In the genomic region with DNA sequence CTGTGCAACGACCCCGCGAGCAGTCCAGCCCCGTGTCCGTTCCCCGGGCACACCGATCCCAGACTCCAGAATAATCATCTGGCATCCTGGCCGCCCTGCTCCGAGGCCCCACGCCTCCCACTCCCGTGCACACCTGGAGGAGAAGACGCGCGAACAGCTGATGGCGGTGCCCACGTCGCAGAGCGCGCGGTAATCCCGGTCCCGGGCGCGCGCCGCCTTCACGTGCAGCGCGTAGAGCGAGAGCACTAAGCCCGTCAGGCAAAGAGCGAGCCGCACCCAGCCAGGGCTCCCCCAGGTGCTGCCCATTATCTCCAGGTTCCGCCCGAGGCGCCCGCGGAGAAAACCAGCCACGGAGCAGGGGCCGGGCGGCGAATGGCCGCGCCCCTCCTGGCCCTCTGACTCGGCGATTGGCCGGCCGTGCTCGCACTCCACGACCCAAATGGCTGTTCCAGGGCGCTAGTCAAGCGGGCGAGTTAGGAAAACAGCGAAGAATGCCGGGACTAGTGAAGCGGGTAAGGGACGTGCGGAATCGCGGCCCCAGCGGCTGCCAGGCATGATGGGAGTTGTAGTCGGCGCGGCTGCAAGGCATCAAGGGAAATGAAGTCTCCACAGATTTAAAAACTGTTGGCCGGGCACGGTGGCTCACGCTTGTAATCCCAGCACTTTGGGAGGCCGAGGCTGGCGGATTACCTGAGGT, we compare ENCODE assay signal across 1 cellular context.
TF ChIP-seq lines count a peak whose summit lies in the region.

A gene (minus strand): TSS at position 374 of the 697 bp plus-strand sequence. CDS start 68 bp downstream, at position 306.

TF ChIP-seq in K562, 482 proteins besides CTCF, POLR2A, EP300 and RAD21 (continued from another document and continues in another):
- TF ChIP-seq, protein P1, sequence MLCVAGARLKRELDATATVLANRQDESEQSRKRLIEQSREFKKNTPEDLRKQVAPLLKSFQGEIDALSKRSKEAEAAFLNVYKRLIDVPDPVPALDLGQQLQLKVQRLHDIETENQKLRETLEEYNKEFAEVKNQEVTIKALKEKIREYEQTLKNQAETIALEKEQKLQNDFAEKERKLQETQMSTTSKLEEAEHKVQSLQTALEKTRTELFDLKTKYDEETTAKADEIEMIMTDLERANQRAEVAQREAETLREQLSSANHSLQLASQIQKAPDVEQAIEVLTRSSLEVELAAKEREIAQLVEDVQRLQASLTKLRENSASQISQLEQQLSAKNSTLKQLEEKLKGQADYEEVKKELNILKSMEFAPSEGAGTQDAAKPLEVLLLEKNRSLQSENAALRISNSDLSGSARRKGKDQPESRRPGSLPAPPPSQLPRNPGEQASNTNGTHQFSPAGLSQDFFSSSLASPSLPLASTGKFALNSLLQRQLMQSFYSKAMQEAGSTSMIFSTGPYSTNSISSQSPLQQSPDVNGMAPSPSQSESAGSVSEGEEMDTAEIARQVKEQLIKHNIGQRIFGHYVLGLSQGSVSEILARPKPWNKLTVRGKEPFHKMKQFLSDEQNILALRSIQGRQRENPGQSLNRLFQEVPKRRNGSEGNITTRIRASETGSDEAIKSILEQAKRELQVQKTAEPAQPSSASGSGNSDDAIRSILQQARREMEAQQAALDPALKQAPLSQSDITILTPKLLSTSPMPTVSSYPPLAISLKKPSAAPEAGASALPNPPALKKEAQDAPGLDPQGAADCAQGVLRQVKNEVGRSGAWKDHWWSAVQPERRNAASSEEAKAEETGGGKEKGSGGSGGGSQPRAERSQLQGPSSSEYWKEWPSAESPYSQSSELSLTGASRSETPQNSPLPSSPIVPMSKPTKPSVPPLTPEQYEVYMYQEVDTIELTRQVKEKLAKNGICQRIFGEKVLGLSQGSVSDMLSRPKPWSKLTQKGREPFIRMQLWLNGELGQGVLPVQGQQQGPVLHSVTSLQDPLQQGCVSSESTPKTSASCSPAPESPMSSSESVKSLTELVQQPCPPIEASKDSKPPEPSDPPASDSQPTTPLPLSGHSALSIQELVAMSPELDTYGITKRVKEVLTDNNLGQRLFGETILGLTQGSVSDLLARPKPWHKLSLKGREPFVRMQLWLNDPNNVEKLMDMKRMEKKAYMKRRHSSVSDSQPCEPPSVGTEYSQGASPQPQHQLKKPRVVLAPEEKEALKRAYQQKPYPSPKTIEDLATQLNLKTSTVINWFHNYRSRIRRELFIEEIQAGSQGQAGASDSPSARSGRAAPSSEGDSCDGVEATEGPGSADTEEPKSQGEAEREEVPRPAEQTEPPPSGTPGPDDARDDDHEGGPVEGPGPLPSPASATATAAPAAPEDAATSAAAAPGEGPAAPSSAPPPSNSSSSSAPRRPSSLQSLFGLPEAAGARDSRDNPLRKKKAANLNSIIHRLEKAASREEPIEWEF (CRISPR knock-in tag; IDR thresholded peaks at IDR 0.05): no peak
- no peak for TF ChIP-seq NR4A1 (CRISPR knock-in tag; IDR thresholded peaks at IDR 0.05)
- TF ChIP-seq NR4A1 (tag; IDR thresholded peaks at IDR 0.05): no peak
- TF ChIP-seq RCOR1 (IDR thresholded peaks at IDR 0.05; ENCODE audit: borderline replicate concordance in 1 of 2, low read depth in 2 of 2, low read length in 2 of 2): peak in 1 of 2 experiments; percentile 46; a peak in 1 of 4 replicates
- peak; percentile 65 for TF ChIP-seq GABPA (tag; conservative IDR thresholded peaks at IDR 0.05; ENCODE audit: low read depth)
- TF ChIP-seq ZZZ3 (IDR thresholded peaks at IDR 0.05): no peak
- no peak for TF ChIP-seq KDM4B (IDR thresholded peaks at IDR 0.05; ENCODE audit: borderline replicate concordance in 2 of 2, low read depth in 1 of 2)
- TF ChIP-seq NCOA6 (IDR thresholded peaks at IDR 0.05): no peak
- no peak for TF ChIP-seq JUNB (CRISPR knock-in tag; conservative IDR thresholded peaks at IDR 0.05)
- TF ChIP-seq MCM7 (IDR thresholded peaks at IDR 0.05): no peak
- TF ChIP-seq ZNF764 (CRISPR knock-in tag; IDR thresholded peaks at IDR 0.05; ENCODE audit: low read depth): no peak
- TF ChIP-seq, protein P2, sequence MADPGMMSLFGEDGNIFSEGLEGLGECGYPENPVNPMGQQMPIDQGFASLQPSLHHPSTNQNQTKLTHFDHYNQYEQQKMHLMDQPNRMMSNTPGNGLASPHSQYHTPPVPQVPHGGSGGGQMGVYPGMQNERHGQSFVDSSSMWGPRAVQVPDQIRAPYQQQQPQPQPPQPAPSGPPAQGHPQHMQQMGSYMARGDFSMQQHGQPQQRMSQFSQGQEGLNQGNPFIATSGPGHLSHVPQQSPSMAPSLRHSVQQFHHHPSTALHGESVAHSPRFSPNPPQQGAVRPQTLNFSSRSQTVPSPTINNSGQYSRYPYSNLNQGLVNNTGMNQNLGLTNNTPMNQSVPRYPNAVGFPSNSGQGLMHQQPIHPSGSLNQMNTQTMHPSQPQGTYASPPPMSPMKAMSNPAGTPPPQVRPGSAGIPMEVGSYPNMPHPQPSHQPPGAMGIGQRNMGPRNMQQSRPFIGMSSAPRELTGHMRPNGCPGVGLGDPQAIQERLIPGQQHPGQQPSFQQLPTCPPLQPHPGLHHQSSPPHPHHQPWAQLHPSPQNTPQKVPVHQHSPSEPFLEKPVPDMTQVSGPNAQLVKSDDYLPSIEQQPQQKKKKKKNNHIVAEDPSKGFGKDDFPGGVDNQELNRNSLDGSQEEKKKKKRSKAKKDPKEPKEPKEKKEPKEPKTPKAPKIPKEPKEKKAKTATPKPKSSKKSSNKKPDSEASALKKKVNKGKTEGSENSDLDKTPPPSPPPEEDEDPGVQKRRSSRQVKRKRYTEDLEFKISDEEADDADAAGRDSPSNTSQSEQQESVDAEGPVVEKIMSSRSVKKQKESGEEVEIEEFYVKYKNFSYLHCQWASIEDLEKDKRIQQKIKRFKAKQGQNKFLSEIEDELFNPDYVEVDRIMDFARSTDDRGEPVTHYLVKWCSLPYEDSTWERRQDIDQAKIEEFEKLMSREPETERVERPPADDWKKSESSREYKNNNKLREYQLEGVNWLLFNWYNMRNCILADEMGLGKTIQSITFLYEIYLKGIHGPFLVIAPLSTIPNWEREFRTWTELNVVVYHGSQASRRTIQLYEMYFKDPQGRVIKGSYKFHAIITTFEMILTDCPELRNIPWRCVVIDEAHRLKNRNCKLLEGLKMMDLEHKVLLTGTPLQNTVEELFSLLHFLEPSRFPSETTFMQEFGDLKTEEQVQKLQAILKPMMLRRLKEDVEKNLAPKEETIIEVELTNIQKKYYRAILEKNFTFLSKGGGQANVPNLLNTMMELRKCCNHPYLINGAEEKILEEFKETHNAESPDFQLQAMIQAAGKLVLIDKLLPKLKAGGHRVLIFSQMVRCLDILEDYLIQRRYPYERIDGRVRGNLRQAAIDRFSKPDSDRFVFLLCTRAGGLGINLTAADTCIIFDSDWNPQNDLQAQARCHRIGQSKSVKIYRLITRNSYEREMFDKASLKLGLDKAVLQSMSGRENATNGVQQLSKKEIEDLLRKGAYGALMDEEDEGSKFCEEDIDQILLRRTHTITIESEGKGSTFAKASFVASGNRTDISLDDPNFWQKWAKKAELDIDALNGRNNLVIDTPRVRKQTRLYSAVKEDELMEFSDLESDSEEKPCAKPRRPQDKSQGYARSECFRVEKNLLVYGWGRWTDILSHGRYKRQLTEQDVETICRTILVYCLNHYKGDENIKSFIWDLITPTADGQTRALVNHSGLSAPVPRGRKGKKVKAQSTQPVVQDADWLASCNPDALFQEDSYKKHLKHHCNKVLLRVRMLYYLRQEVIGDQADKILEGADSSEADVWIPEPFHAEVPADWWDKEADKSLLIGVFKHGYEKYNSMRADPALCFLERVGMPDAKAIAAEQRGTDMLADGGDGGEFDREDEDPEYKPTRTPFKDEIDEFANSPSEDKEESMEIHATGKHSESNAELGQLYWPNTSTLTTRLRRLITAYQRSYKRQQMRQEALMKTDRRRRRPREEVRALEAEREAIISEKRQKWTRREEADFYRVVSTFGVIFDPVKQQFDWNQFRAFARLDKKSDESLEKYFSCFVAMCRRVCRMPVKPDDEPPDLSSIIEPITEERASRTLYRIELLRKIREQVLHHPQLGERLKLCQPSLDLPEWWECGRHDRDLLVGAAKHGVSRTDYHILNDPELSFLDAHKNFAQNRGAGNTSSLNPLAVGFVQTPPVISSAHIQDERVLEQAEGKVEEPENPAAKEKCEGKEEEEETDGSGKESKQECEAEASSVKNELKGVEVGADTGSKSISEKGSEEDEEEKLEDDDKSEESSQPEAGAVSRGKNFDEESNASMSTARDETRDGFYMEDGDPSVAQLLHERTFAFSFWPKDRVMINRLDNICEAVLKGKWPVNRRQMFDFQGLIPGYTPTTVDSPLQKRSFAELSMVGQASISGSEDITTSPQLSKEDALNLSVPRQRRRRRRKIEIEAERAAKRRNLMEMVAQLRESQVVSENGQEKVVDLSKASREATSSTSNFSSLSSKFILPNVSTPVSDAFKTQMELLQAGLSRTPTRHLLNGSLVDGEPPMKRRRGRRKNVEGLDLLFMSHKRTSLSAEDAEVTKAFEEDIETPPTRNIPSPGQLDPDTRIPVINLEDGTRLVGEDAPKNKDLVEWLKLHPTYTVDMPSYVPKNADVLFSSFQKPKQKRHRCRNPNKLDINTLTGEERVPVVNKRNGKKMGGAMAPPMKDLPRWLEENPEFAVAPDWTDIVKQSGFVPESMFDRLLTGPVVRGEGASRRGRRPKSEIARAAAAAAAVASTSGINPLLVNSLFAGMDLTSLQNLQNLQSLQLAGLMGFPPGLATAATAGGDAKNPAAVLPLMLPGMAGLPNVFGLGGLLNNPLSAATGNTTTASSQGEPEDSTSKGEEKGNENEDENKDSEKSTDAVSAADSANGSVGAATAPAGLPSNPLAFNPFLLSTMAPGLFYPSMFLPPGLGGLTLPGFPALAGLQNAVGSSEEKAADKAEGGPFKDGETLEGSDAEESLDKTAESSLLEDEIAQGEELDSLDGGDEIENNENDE (IDR thresholded peaks at IDR 0.05; ENCODE audit: low read depth, low read length): no peak
- TF ChIP-seq, protein P3, sequence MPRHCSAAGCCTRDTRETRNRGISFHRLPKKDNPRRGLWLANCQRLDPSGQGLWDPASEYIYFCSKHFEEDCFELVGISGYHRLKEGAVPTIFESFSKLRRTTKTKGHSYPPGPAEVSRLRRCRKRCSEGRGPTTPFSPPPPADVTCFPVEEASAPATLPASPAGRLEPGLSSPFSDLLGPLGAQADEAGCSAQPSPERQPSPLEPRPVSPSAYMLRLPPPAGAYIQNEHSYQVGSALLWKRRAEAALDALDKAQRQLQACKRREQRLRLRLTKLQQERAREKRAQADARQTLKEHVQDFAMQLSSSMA (CRISPR knock-in tag; IDR thresholded peaks at IDR 0.05): no peak
- no peak for TF ChIP-seq ZNF561 (CRISPR knock-in tag; conservative IDR thresholded peaks at IDR 0.05)
- peak; percentile 90 for TF ChIP-seq POLR2G (IDR thresholded peaks at IDR 0.05; ENCODE audit: low read depth, low read length)
- no peak; the same call in 1 of the 2 replicates for TF ChIP-seq ZNF384 (IDR thresholded peaks at IDR 0.05; ENCODE audit: low read depth, low read length)
- TF ChIP-seq, protein P4, sequence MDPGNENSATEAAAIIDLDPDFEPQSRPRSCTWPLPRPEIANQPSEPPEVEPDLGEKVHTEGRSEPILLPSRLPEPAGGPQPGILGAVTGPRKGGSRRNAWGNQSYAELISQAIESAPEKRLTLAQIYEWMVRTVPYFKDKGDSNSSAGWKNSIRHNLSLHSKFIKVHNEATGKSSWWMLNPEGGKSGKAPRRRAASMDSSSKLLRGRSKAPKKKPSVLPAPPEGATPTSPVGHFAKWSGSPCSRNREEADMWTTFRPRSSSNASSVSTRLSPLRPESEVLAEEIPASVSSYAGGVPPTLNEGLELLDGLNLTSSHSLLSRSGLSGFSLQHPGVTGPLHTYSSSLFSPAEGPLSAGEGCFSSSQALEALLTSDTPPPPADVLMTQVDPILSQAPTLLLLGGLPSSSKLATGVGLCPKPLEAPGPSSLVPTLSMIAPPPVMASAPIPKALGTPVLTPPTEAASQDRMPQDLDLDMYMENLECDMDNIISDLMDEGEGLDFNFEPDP (CRISPR knock-in tag; IDR thresholded peaks at IDR 0.05): no peak
- TF ChIP-seq, protein P5, sequence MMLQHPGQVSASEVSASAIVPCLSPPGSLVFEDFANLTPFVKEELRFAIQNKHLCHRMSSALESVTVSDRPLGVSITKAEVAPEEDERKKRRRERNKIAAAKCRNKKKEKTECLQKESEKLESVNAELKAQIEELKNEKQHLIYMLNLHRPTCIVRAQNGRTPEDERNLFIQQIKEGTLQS (IDR thresholded peaks at IDR 0.05): no peak
- TF ChIP-seq, protein P5 (CRISPR knock-in tag; conservative IDR thresholded peaks at IDR 0.05): no peak
- no peak for TF ChIP-seq NUFIP1 (IDR thresholded peaks at IDR 0.05; ENCODE audit: partially characterized antibody)
- TF ChIP-seq PTRF (tag; IDR thresholded peaks at IDR 0.05): no peak
- TF ChIP-seq, protein P6, sequence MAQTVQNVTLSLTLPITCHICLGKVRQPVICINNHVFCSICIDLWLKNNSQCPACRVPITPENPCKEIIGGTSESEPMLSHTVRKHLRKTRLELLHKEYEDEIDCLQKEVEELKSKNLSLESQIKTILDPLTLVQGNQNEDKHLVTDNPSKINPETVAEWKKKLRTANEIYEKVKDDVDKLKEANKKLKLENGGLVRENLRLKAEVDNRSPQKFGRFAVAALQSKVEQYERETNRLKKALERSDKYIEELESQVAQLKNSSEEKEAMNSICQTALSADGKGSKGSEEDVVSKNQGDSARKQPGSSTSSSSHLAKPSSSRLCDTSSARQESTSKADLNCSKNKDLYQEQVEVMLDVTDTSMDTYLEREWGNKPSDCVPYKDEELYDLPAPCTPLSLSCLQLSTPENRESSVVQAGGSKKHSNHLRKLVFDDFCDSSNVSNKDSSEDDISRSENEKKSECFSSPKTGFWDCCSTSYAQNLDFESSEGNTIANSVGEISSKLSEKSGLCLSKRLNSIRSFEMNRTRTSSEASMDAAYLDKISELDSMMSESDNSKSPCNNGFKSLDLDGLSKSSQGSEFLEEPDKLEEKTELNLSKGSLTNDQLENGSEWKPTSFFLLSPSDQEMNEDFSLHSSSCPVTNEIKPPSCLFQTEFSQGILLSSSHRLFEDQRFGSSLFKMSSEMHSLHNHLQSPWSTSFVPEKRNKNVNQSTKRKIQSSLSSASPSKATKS (CRISPR knock-in tag; IDR thresholded peaks at IDR 0.05): no peak
- TF ChIP-seq, protein P7, sequence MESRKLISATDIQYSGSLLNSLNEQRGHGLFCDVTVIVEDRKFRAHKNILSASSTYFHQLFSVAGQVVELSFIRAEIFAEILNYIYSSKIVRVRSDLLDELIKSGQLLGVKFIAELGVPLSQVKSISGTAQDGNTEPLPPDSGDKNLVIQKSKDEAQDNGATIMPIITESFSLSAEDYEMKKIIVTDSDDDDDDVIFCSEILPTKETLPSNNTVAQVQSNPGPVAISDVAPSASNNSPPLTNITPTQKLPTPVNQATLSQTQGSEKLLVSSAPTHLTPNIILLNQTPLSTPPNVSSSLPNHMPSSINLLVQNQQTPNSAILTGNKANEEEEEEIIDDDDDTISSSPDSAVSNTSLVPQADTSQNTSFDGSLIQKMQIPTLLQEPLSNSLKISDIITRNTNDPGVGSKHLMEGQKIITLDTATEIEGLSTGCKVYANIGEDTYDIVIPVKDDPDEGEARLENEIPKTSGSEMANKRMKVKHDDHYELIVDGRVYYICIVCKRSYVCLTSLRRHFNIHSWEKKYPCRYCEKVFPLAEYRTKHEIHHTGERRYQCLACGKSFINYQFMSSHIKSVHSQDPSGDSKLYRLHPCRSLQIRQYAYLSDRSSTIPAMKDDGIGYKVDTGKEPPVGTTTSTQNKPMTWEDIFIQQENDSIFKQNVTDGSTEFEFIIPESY (CRISPR knock-in tag; IDR thresholded peaks at IDR 0.05): no peak; the same call in 1 of the 2 replicates
- no peak for TF ChIP-seq ZFP36 (IDR thresholded peaks at IDR 0.05; ENCODE audit: low read depth, low read length, partially characterized antibody)
- TF ChIP-seq RFX7 (CRISPR knock-in tag; IDR thresholded peaks at IDR 0.05): no peak
- TF ChIP-seq ZNF766 (CRISPR knock-in tag; conservative IDR thresholded peaks at IDR 0.05): peak; percentile 73; the same call in 1 of the 2 replicates
